8 cellular contexts compared by ENCODE assay signal in genomic region chr1:204828352-204828850, GRCh38. TPM values are rescaled to one million over a fixed set of nuclear protein-coding genes. Genes with fewer than 3 reads are reported as not detected.
DNase-seq lines count a peak whose midpoint lies in the region; ATAC-seq and TF ChIP-seq lines count a peak whose summit lies in the region.

No MANE protein-coding gene starts in this region.

- no peaks in the 10 kb centered on the region for H3K9me3 Mint-ChIP-seq in activated CD4-positive, alpha-beta T cell treated with anti-CD3 and anti-CD28 coated beads for 36 hours (ENCODE audit: low read depth)

- DNase-seq in activated CD4-positive, alpha-beta T cell treated with anti-CD3 and anti-CD28 coated beads for 36 hours = peak; percentile 74
- DNase-seq in activated CD4-positive, alpha-beta T cell treated with anti-CD3 and anti-CD28 coated beads for 1 hour = no peak
- peak; percentile 33 for DNase-seq in NCI-H526 treated with DMSO at 0.1 percent for 48 hours (lab: John Stamatoyannopoulos, UW)
- DNase-seq in adrenal gland = peak; percentile 64 to 85 (median 69)
- DNase-seq in hepatocyte (ENCODE audit: low spot score) = peak; percentile 86
- DNase-seq in psoas muscle = peak; percentile 72 to 73

- H3K36me3 ChIP-seq in adrenal gland (replicated peaks in 1 of 2) = no peaks in the 10 kb centered on the region
- no peaks in the 10 kb centered on the region for H3K36me3 ChIP-seq in hepatocyte (replicated peaks; ENCODE audit: insufficient read depth, low read depth)
- H3K36me3 ChIP-seq in psoas muscle (ENCODE audit: insufficient read depth in 1 of 2, low read depth in 1 of 2) = no peaks in the 10 kb centered on the region

- ATAC-seq in activated CD4-positive, alpha-beta T cell treated with anti-CD3 and anti-CD28 coated beads for 36 hours = peak; percentile 87
- ATAC-seq in psoas muscle (peak; percentile 37 to 85 (median 76)), HG02840 (IDR thresholded peaks at IDR 0.05; ENCODE audit: low FRiP score, unreplicated experiment) (no peak), GM19023 (IDR thresholded peaks at IDR 0.05; ENCODE audit: unreplicated experiment) (no peak)

- H3K4me1 ChIP-seq in adrenal gland (replicated peaks in 1 of 2) (no peaks in the 10 kb centered on the region), hepatocyte (ENCODE audit: insufficient read depth) (no peaks in the 10 kb centered on the region), psoas muscle (no peaks in the 10 kb centered on the region)

- H4K20me1 ChIP-seq in hepatocyte (ENCODE audit: insufficient read depth, poor library complexity, severe bottlenecking) = no peaks in the 10 kb centered on the region

- H3K79me2 ChIP-seq in hepatocyte = no peaks in the 10 kb centered on the region

- peak in 3 of 6 experiments; percentile 26 to 48 (median 28) for TF ChIP-seq CTCF in adrenal gland (IDR thresholded peaks at IDR 0.05)
- no peak for TF ChIP-seq CTCF in hepatocyte (IDR thresholded peaks at IDR 0.05; ENCODE audit: poor library complexity)
- peak; percentile 16 for TF ChIP-seq CTCF in psoas muscle (IDR thresholded peaks at IDR 0.05)

- H3K9me3 ChIP-seq in adrenal gland (replicated peaks in 1 of 3) (no peaks in the 10 kb centered on the region), hepatocyte (ENCODE audit: low read depth) (no peaks in the 10 kb centered on the region), psoas muscle (no peaks in the 10 kb centered on the region)

- peak overlapping the region; percentile 82 for H3K4me2 ChIP-seq in hepatocyte

- peak overlapping the region in 2 of 5 donors; percentile 57 to 86 for H3K27ac ChIP-seq in adrenal gland
- no peak overlapping the region for H3K27ac ChIP-seq in hepatocyte
- H3K27ac ChIP-seq in psoas muscle = no peak overlapping the region

- 0 to 1% (median 0%) methylated on average over 5 to 53 of the region's 53 CpGs for WGBS in adrenal gland, 4 donors
- 3% methylated on average over 19 of the region's 53 CpGs for WGBS in hepatocyte (ENCODE audit: low lambda C conversion rate, missing lambda C conversion rate)
- WGBS in psoas muscle, 3 donors = 1 to 3% (median 2%) methylated on average over 24 to 53 of the region's 53 CpGs

- H3K4me3 ChIP-seq in adrenal gland = peak overlapping the region in 2 of 4 donors; percentile 6 to 59
- H3K4me3 ChIP-seq in hepatocyte = no peak overlapping the region
- peak overlapping the region; percentile 51 for H3K4me3 ChIP-seq in psoas muscle

- H3K36me3 Mint-ChIP-seq in activated CD4-positive, alpha-beta T cell treated with anti-CD3 and anti-CD28 coated beads for 36 hours (ENCODE audit: low read depth) = no peaks in the 10 kb centered on the region

- intact Hi-C loops in activated CD4-positive, alpha-beta T cell treated with anti-CD3 and anti-CD28 coated beads for 36 hours (cut with DNase I, micrococcal nuclease) = loop anchor here in 1 of 2 experiments (5.0 kb wide), 1 partner anchor 114 kb away; no protein-coding TSS in a partner anchor
- intact Hi-C loops in adrenal gland (cut with DNase I) = no loop called here
- intact Hi-C loops in psoas muscle (cut with DNase I) = no loop called here

- H3K27me3 ChIP-seq in adrenal gland = no peaks in the 10 kb centered on the region
- H3K27me3 ChIP-seq in hepatocyte = peaks cover 69% of the 10 kb centered on the region
- peaks cover 0 to 37% (median 2%) of the 10 kb centered on the region in 3 donors for H3K27me3 ChIP-seq in psoas muscle (ENCODE audit: insufficient read depth in 3 of 3, low read length in 2 of 3)

- no peak overlapping the region for H2AFZ ChIP-seq in hepatocyte

- CTCF ChIA-PET in activated CD4-positive, alpha-beta T cell treated with anti-CD3 and anti-CD28 coated beads for 36 hours (lab: Charles Lee) = interaction anchor here (1.4 kb wide), 1 partner anchor 22 kb away, joined by 10 read pairs; no protein-coding TSS in a partner anchor

- H3K27ac Mint-ChIP-seq in activated CD4-positive, alpha-beta T cell treated with anti-CD3 and anti-CD28 coated beads for 36 hours = no peak overlapping the region

- H3K4me3 Mint-ChIP-seq in activated CD4-positive, alpha-beta T cell treated with anti-CD3 and anti-CD28 coated beads for 36 hours = no peak overlapping the region

- TF ChIP-seq POLR2A in adrenal gland (IDR thresholded peaks at IDR 0.05) = peak; percentile 40 to 57

- H3K4me1 Mint-ChIP-seq in activated CD4-positive, alpha-beta T cell treated with anti-CD3 and anti-CD28 coated beads for 36 hours = peaks cover 4% of the 10 kb centered on the region

- POLR2A ChIA-PET in activated CD4-positive, alpha-beta T cell treated with anti-CD3 and anti-CD28 coated beads for 36 hours (lab: Charles Lee) = no interaction called here

- no peaks in the 10 kb centered on the region for H3K9me2 ChIP-seq in hepatocyte (replicated peaks; ENCODE audit: insufficient read depth)

- H3K27me3 Mint-ChIP-seq in activated CD4-positive, alpha-beta T cell treated with anti-CD3 and anti-CD28 coated beads for 36 hours = peaks cover 38% of the 10 kb centered on the region

RNA-seq across cellular contexts. Expression of gene NFASC, which starts 42.3 kb away (rescaled TPM):
- total RNA-seq in activated CD4-positive, alpha-beta T cell treated with anti-CD3 and anti-CD28 coated beads for 36 hours = under 1 TPM; 0.33 to 0.48 TPM
- total RNA-seq in adrenal gland (10 to 100 TPM; 31.2 to 76.7 (median 49.5) TPM), hepatocyte (1.0 and 2.2 TPM in 2 replicates), psoas muscle (1 to 10 TPM in 3 of 4 donors, under 1 TPM in 1; 0.90 to 7.5 (median 1.9) TPM)
- polyA plus RNA-seq in adrenal gland (10 to 100 TPM; 15.0 to 56.2 (median 24.6) TPM), hepatocyte (0.75 and 1.7 TPM in 2 replicates), psoas muscle (under 1 TPM; 0.46 to 0.75 (median 0.73) TPM)

Comparison
In these comparisons a context has a peak if more than half of its experiments do, and no peak if none do; other contexts are left out.
1. ATAC-seq: peak in activated CD4-positive, alpha-beta T cell treated with anti-CD3 and anti-CD28 coated beads for 36 hours (single experiment) and psoas muscle (4 of 4); none in HG02840 (single experiment) and GM19023 (single experiment).